8 cellular contexts compared by ENCODE assay signal in the genomic region with DNA sequence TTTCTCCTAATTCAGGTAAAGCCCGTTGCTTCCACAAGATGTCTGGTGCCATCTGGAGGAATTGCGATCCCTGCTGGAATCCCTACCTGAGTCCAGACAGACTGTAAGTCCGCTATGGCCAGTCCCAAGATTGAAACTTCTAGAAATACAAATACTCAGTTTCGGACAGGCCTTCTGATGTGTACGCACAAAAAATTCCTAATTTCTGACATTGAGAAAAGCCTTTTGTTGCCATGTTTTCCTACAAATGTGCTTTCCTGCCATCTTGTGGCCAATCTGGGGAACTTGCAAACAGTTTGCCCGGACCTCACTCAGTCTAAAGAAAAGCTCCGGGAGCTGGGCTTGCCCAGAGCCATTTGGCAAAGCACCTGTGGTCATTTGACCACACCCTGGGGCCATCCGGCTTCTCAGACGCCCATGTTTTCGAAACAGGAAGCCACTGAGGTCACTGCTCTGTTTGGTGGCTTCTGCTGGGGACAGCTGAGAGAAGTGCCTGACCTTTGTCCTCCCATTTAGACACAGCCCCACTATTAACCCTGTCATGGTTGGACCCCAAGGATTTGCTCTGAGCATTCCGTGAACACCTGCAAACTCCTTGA.
A peak's percentile ranks its signal among the peaks of the same experiment; 100 is the strongest.
DNase-seq lines count a peak whose midpoint lies in the region; ATAC-seq and TF ChIP-seq lines count a peak whose summit lies in the region.

No MANE protein-coding gene starts in this region.

- ATAC-seq in GM21825 (IDR thresholded peaks at IDR 0.05; ENCODE audit: unreplicated experiment) (peak; percentile 69), Right ventricle myocardium superior (ENCODE audit: poor library complexity) (peak; percentile 88), GM18873 (IDR thresholded peaks at IDR 0.05; ENCODE audit: low FRiP score, unreplicated experiment) (no peak)
- peak; percentile 67 for ATAC-seq in activated naive CD8-positive, alpha-beta T cell treated with anti-CD3 and anti-CD28 coated beads, Interleukin-2, amount 50 U/mL, for 24 hours

- no peaks in the 10 kb centered on the region for H3K9me2 ChIP-seq in Loucy (replicated peaks; ENCODE audit: low read depth, low read length)

- no peaks in the 10 kb centered on the region for H3K36me3 Mint-ChIP-seq in activated naive CD8-positive, alpha-beta T cell treated with anti-CD3 and anti-CD28 coated beads, Interleukin-2, amount 50 U/mL, for 24 hours (ENCODE audit: low read depth)

- H3F3A ChIP-seq in Loucy (ENCODE audit: low read depth), result no peaks in the 10 kb centered on the region

- H3K9me3 Mint-ChIP-seq in activated naive CD8-positive, alpha-beta T cell treated with anti-CD3 and anti-CD28 coated beads, Interleukin-2, amount 50 U/mL, for 24 hours, result no peaks in the 10 kb centered on the region

- no peaks in the 10 kb centered on the region for H4K20me1 ChIP-seq in Loucy (ENCODE audit: insufficient read depth, low read length, poor library complexity, severe bottlenecking)

- H3K27ac ChIP-seq in parathyroid adenoma, result no peak overlapping the region

- no peak overlapping the region for H3K4me3 Mint-ChIP-seq in activated naive CD8-positive, alpha-beta T cell treated with anti-CD3 and anti-CD28 coated beads, Interleukin-2, amount 50 U/mL, for 24 hours

- H2AFZ ChIP-seq in Loucy (ENCODE audit: low read length) (peak overlapping the region; percentile 71), parathyroid adenoma (peak overlapping the region; percentile 77)

- H3K4me2 ChIP-seq in Loucy (ENCODE audit: low read depth, low read length, poor library complexity, severe bottlenecking), result no peak overlapping the region
- H3K4me2 ChIP-seq in parathyroid adenoma (ENCODE audit: low read length), result peak overlapping the region; percentile 37

- H3K36me3 ChIP-seq in Loucy (ENCODE audit: insufficient read depth, low read length) (no peaks in the 10 kb centered on the region), parathyroid adenoma (ENCODE audit: control insufficient read depth, insufficient read depth, low read length) (no peaks in the 10 kb centered on the region)

- H3K9me3 ChIP-seq in Loucy (ENCODE audit: insufficient read depth, low read depth, low read length), result no peaks in the 10 kb centered on the region
- H3K9me3 ChIP-seq in parathyroid adenoma (ENCODE audit: control insufficient read depth, low read length), result no peaks in the 10 kb centered on the region

- no peaks in the 10 kb centered on the region for H3K4me1 Mint-ChIP-seq in activated naive CD8-positive, alpha-beta T cell treated with anti-CD3 and anti-CD28 coated beads, Interleukin-2, amount 50 U/mL, for 24 hours

- TF ChIP-seq CTCF in Loucy (conservative IDR thresholded peaks at IDR 0.05; ENCODE audit: low read length) (peak; percentile 96), parathyroid adenoma (IDR thresholded peaks at IDR 0.05) (peak; percentile 67)

- peak; percentile 51 for DNase-seq in Daoy (ENCODE audit: low read depth)
- DNase-seq in SK-N-DZ (ENCODE audit: low spot score), result peak; percentile 61
- peak; percentile 49 for DNase-seq in activated naive CD8-positive, alpha-beta T cell treated with anti-CD3 and anti-CD28 coated beads, Interleukin-2, amount 50 U/mL, for 24 hours
- DNase-seq in Right ventricle myocardium superior, result peak; percentile 68

- H3K4me3 ChIP-seq in Loucy (ENCODE audit: low read length, poor library complexity, severe bottlenecking) (no peak overlapping the region), parathyroid adenoma (ENCODE audit: low read depth, low read length) (no peak overlapping the region)

- H3K27me3 Mint-ChIP-seq in activated naive CD8-positive, alpha-beta T cell treated with anti-CD3 and anti-CD28 coated beads, Interleukin-2, amount 50 U/mL, for 24 hours, result peaks cover 8% of the 10 kb centered on the region

- H3K27me3 ChIP-seq in Loucy (ENCODE audit: insufficient read depth, low read length, poor library complexity, severe bottlenecking), result no peaks in the 10 kb centered on the region
- no peaks in the 10 kb centered on the region for H3K27me3 ChIP-seq in parathyroid adenoma (ENCODE audit: control insufficient read depth, insufficient read depth, low read length)

- intact Hi-C loops in Right ventricle myocardium superior (cut with DNase I), result loop anchor here (5.0 to 10.0 kb wide), 3 partner anchors 169 to 818 kb away; no protein-coding TSS in a partner anchor

- no peaks in the 10 kb centered on the region for H3K4me1 ChIP-seq in Loucy (ENCODE audit: insufficient read depth, low read length, poor library complexity, severe bottlenecking)
- H3K4me1 ChIP-seq in parathyroid adenoma, result no peaks in the 10 kb centered on the region

- H3K9ac ChIP-seq in Loucy (ENCODE audit: low read depth, low read length, poor library complexity, severe bottlenecking), result no peak overlapping the region
- no peak overlapping the region for H3K9ac ChIP-seq in parathyroid adenoma

- no peaks in the 10 kb centered on the region for H3K79me2 ChIP-seq in Loucy (ENCODE audit: insufficient read depth, low read length)
- H3K79me2 ChIP-seq in parathyroid adenoma, result no peaks in the 10 kb centered on the region

- H3K27ac Mint-ChIP-seq in activated naive CD8-positive, alpha-beta T cell treated with anti-CD3 and anti-CD28 coated beads, Interleukin-2, amount 50 U/mL, for 24 hours, result no peak overlapping the region
